Comparison of ENCODE assay signal across 14 cellular contexts in the genomic region with DNA sequence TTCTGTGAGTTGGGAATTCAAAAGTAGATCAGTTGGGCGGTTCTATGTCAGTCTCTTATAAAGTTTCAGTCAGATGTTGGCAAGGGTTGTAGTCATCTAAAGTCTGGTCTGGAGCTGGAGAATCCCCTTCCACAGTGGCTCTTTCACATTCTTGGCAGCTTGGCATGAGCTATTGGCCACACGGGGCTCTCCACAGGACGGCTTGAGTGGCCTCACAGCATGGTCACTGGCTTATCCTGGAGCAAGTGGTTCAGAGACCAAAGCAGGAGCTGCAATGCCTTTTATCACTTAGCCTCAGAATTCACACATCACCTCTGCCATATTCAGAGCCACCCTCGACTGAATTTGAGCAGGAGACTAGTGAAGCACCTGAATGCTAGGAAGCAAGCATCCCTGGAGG.
"Had no signal": no experiment of that assay in that cellular context is flagged by ENCODE, and none has a peak within 500 bp of the region (broad histone marks: within the 10 kb centered on the region; RNA-seq: fewer than 3 reads in every experiment).

No MANE protein-coding gene starts in this region.

- H3K79me2 ChIP-seq: hepatocyte had no signal

- H3K4me1 ChIP-seq: foreskin keratinocyte, right atrium auricular region, sigmoid colon, suprapubic skin, tibial artery, upper lobe of left lung, uterus had no signal

- H3K36me3 ChIP-seq: ovary, right atrium auricular region, sigmoid colon, suprapubic skin, tibial artery, upper lobe of left lung, uterus had no signal

- H3K4me3 ChIP-seq: hepatocyte, ovary, right atrium auricular region, sigmoid colon, skin epidermis, suprapubic skin, tibial artery, upper lobe of left lung, uterus had no signal

- DNase-seq: erythroblast; foreskin keratinocyte; naive thymus-derived CD8-positive, alpha-beta T cell; ovary; sigmoid colon; stimulated activated CD4-positive, alpha-beta T cell treated with anti-CD3 and anti-CD28 coated beads, Interleukin-12 subunit alpha, Interleukin-12 subunit beta, amount 100 ng/mL, for 4 hours; stimulated activated naive CD4-positive, alpha-beta T cell treated with Interleukin-2 at 50 U/mL for 16 hours; tibial artery; upper lobe of left lung; uterus had no signal

- H3K27ac ChIP-seq: foreskin keratinocyte, hepatocyte, ovary, right atrium auricular region, sigmoid colon, skin epidermis, suprapubic skin, tibial artery, upper lobe of left lung, uterus had no signal

- H3K4me2 ChIP-seq: hepatocyte had no signal

- H3K27me3 ChIP-seq: foreskin keratinocyte, hepatocyte, ovary, right atrium auricular region, sigmoid colon, suprapubic skin, tibial artery, upper lobe of left lung, uterus had no signal
